ENCODE assay signal across 8 cellular contexts in genomic region chr14:103292426-103293374, GRCh38. TPM values are rescaled to one million over a fixed set of nuclear protein-coding genes. Genes with fewer than 3 reads are reported as not detected.
DNase-seq lines count a peak whose midpoint lies in the region; TF ChIP-seq lines count a peak whose summit lies in the region.

No MANE protein-coding gene starts in this region.

- no peak overlapping the region for H3K27ac ChIP-seq in PC-9

- H3K27me3 ChIP-seq in PC-9 (ENCODE audit: insufficient read depth, low read depth): no peaks in the 10 kb centered on the region

- intact Hi-C loops in PC-9 (cut with micrococcal nuclease; ENCODE audit: unreplicated experiment): loop anchor here (1.0 to 10.0 kb wide), 7 partner anchors 107 to 1628 kb away; no protein-coding TSS in a partner anchor

- POLR2A ChIA-PET in PC-9 (lab: Charles Lee; ENCODE audit: unreplicated experiment): interaction anchor here (0.5 kb wide), 1 partner anchor 164 kb away, joined by 20 read pairs; no protein-coding TSS in a partner anchor

- no peaks in the 10 kb centered on the region for H3K9me2 ChIP-seq in PC-9 (ENCODE audit: insufficient read depth)

- DNase-seq in SHP77 (lab: John Stamatoyannopoulos, UW): peak; percentile 48 to 56
- DNase-seq in SHP77 treated with DMSO at 0.1 percent for 48 hours (lab: John Stamatoyannopoulos, UW): no peak
- peak; percentile 45 for DNase-seq in HS-27A (ENCODE audit: low read depth)
- DNase-seq in PC-9: peak; percentile 68 to 90
- DNase-seq in activated T-helper 1 cell treated with Interleukin-2 at 50 U/mL for 16 hours (ENCODE audit: low read depth): peak; percentile 52
- peak; percentile 63 for DNase-seq in fibroblast of villous mesenchyme (ENCODE audit: low read depth)
- DNase-seq in non-pigmented ciliary epithelial cell (ENCODE audit: low read depth): peak; percentile 5
- peak; percentile 90 for DNase-seq in superior temporal gyrus (ENCODE audit: extremely low spot score)

- H3K4me3 ChIP-seq in PC-9 (no peak overlapping the region), fibroblast of villous mesenchyme (ENCODE audit: low read depth, low read length) (no peak overlapping the region)

- no TSS peak for BruUV-seq in PC-9 (replicated peaks; lab: Mats Ljungman, UMichigan)

- TF ChIP-seq CTCF in PC-9 (conservative IDR thresholded peaks at IDR 0.05) (peak; percentile 100), fibroblast of villous mesenchyme (IDR thresholded peaks at IDR 0.05; ENCODE audit: insufficient read depth, low read depth, low read length) (peak; percentile 96)

- H3K4me2 ChIP-seq in PC-9: no peak overlapping the region

- CTCF ChIA-PET in PC-9 (lab: Charles Lee): interaction anchor here (0.7 to 3.1 kb wide), 5 partner anchors 42 to 598 kb away, joined by 4 to 18 read pairs (median 5); no protein-coding TSS in a partner anchor

- H2AFZ ChIP-seq in PC-9: no peak overlapping the region

- H3K9me3 ChIP-seq in PC-9 (ENCODE audit: insufficient read depth, low read depth): no peaks in the 10 kb centered on the region; the same call in 1 of the 2 replicates

- peaks cover 42% of the 10 kb centered on the region for H3F3A ChIP-seq in PC-9 (ENCODE audit: insufficient read depth, low read depth)

- H4K20me1 ChIP-seq in PC-9 (ENCODE audit: insufficient read depth): no peaks in the 10 kb centered on the region

- no peaks in the 10 kb centered on the region for H3K79me2 ChIP-seq in PC-9 (ENCODE audit: low read depth)

- H3K4me1 ChIP-seq in PC-9 (replicated peaks; ENCODE audit: insufficient read depth): peaks cover 34% of the 10 kb centered on the region

- H3K36me3 ChIP-seq in PC-9 (ENCODE audit: low read depth): no peaks in the 10 kb centered on the region

RNA-seq across cellular contexts. Expression of gene EIF5, which starts 41.3 kb away (rescaled TPM):
- total RNA-seq in PC-9 (2021): 310 and 330 TPM in 2 replicates
- total RNA-seq in fibroblast of villous mesenchyme: 122 and 124 TPM in 2 replicates
